8 cellular contexts compared by ENCODE assay signal in genomic region chr5:43514816-43515677, GRCh38. TPM values are rescaled to one million over a fixed set of nuclear protein-coding genes. Genes with fewer than 3 reads are reported as not detected.
DNase-seq lines count a peak whose midpoint lies in the region; ATAC-seq and TF ChIP-seq lines count a peak whose summit lies in the region.

Gene C5orf34 (minus strand): TSS chr5:43515148. CDS start chr5:43509339, 5,809 bp downstream.

- peak; percentile 92 for DNase-seq in GM06990 (ENCODE audit: extremely low read depth, insufficient read length)
- peak; percentile 97 for DNase-seq in NB4 (ENCODE audit: low read depth)
- DNase-seq in SK-N-DZ (ENCODE audit: low spot score): peak; percentile 96
- DNase-seq in activated naive CD4-positive, alpha-beta T cell treated with anti-CD3 and anti-CD28 coated beads, Interleukin-2, amount 50 U/mL, for 16 hours: peak; percentile 93
- peak; percentile 80 for DNase-seq in glomerular endothelial cell (ENCODE audit: extremely low read depth, low read depth, low spot score)
- peak; percentile 95 for DNase-seq in occipital lobe (lab: John Stamatoyannopoulos, UW)

- peak; percentile 99 for ATAC-seq in HG02571 (IDR thresholded peaks at IDR 0.05; ENCODE audit: unreplicated experiment)

- no peaks in the 10 kb centered on the region for H3K27me3 ChIP-seq in GM06990 (replicated peaks; ENCODE audit: control insufficient read depth, insufficient read depth, low read length)

- TF ChIP-seq POLR2A in NB4 (IDR thresholded peaks at IDR 0.05; ENCODE audit: extremely low read depth, insufficient read length): peak; percentile 93

- peak within 1 kb of the TSS; percentile 52 for H3K27ac ChIP-seq in temporal lobe (ENCODE audit: low read depth, low read length)

- peak within 1 kb of the TSS; percentile 79 for H3K4me3 ChIP-seq in GM06990 (replicated peaks; ENCODE audit: low read depth, low read length)
- peak within 1 kb of the TSS; percentile 90 for H3K4me3 ChIP-seq in NB4 (ENCODE audit: low read depth, low read length)

- no peak for TF ChIP-seq CTCF in GM06990 (IDR thresholded peaks at IDR 0.05; ENCODE audit: insufficient read depth, low read length, poor library complexity, severe bottlenecking)
- TF ChIP-seq CTCF in NB4 (IDR thresholded peaks at IDR 0.05; ENCODE audit: low read depth, low read length): no peak

- no peaks in the 10 kb centered on the region for H3K36me3 ChIP-seq in GM06990 (ENCODE audit: control insufficient read depth, insufficient read depth, low read length)

RNA-seq across cellular contexts. Expression of gene C5orf34, which starts in this region (rescaled TPM):
- 19.6 and 20.0 TPM in 2 replicates for polyA plus RNA-seq in SK-N-DZ (2014; cell fraction: cytosol; rRNA removed)
- 28.2 and 40.3 TPM in 2 replicates for polyA plus RNA-seq in SK-N-DZ (2014; cell fraction: nucleus; rRNA removed)
- total RNA-seq in glomerular endothelial cell: 0.73 and 1.4 TPM in 2 replicates
- 4.4 TPM for total RNA-seq in occipital lobe
- 2.5 TPM for total RNA-seq in temporal lobe

Comparison
In these comparisons a context has a peak if more than half of its experiments do, and no peak if none do; other contexts are left out.
1. Peak in every context shown above with its lines: DNase-seq, ATAC-seq, H3K4me3 ChIP-seq and H3K27ac ChIP-seq.